ENCODE assay signal across 24 cellular contexts in the genomic region with DNA sequence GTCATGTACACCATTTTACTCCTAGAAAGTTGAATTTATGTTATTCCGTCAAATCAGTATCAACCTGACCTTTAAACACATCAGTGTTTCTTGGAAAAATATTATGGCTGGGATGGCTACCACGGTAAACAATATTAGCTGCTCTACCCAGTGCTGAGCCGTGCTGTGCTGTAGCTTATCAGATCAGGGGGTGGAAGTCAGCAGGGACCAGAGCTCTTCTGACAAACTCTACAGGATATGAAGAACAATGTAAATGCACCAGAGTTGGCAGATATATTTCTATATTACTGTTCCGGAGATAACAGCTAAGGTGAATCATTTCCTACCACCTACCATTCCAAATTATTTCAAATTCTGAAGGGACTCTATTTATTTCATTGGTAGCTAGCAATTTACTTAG.
"Had no signal": no experiment of that assay in that cellular context is flagged by ENCODE, and none has a peak within 500 bp of the region (broad histone marks: within the 10 kb centered on the region; RNA-seq: fewer than 3 reads in every experiment).

No MANE protein-coding gene starts in this region.

- H3K4me1 ChIP-seq: colonic mucosa, right atrium auricular region, tibial artery had no signal

- FAIRE-seq: bronchial epithelial cell, endometrium, frontal cortex, TTC549 had no signal

- ATAC-seq: activated CD4-positive, alpha-beta T cell treated with anti-CD3 and anti-CD28 coated beads for 36 hours; activated T-helper 17 cell treated with anti-CD3 and anti-CD28 coated beads, Interleukin-2, amount 50 U/mL, for 72 hours; left ventricle myocardium superior; natural killer cell treated with Interleukin-12 subunit alpha and Interleukin-12 subunit beta and Interleukin-15 and Interleukin-18, amount 100 ng/mL, for 72 hours; T-cell had no signal

- H3K4me3 ChIP-seq: colonic mucosa, right atrium auricular region, tibial artery had no signal

- DNase-seq: activated B cell treated with CpG ODN at 0.5 μM for 24 hours; activated CD4-positive, alpha-beta T cell treated with anti-CD3 and anti-CD28 coated beads for 36 hours; activated CD4-positive, alpha-beta T cell treated with anti-CD3 and anti-CD28 coated beads, Interleukin-2, amount 50 U/mL, for 4 hours; activated CD8-positive, alpha-beta memory T cell treated with anti-CD3 and anti-CD28 coated beads for 24 hours; activated CD8-positive, alpha-beta memory T cell treated with anti-CD3 and anti-CD28 coated beads, Interleukin-2, amount 50 U/mL, for 4 hours; activated naive CD4-positive, alpha-beta T cell treated with Interleukin-2 at 50 U/mL for 16 hours; activated naive CD8-positive, alpha-beta T cell treated with anti-CD3 and anti-CD28 coated beads, Interleukin-2, amount 10 ng/mL, durations not matched to agents 7 days and 5 days; activated T-cell treated with anti-CD3 and anti-CD28 coated beads, Interleukin-2, amount 50 U/mL, for 24 hours; amniotic stem cell; colonic mucosa; effector CD4-positive, alpha-beta T cell; hypothalamus; left ventricle myocardium superior; stimulated activated CD4-positive, alpha-beta T cell treated with anti-CD3 and anti-CD28 coated beads, Interleukin-12 subunit alpha, Interleukin-12 subunit beta, amount 100 ng/mL, for 4 hours; stimulated activated CD4-positive, alpha-beta T cell treated with anti-CD3 and anti-CD28 coated beads, Interleukin-4, amount 100 ng/mL, for 4 hours; T-cell; tibial artery had no signal

- H3K36me3 ChIP-seq: colonic mucosa, right atrium auricular region, tibial artery had no signal

- H3K27me3 ChIP-seq: colonic mucosa, right atrium auricular region had no signal

- H3K9me3 ChIP-seq: colonic mucosa, right atrium auricular region, tibial artery had no signal

- H3K27ac ChIP-seq: colonic mucosa, right atrium auricular region, tibial artery had no signal
